Comparison of ENCODE assay signal across 1 cellular context in the genomic region with DNA sequence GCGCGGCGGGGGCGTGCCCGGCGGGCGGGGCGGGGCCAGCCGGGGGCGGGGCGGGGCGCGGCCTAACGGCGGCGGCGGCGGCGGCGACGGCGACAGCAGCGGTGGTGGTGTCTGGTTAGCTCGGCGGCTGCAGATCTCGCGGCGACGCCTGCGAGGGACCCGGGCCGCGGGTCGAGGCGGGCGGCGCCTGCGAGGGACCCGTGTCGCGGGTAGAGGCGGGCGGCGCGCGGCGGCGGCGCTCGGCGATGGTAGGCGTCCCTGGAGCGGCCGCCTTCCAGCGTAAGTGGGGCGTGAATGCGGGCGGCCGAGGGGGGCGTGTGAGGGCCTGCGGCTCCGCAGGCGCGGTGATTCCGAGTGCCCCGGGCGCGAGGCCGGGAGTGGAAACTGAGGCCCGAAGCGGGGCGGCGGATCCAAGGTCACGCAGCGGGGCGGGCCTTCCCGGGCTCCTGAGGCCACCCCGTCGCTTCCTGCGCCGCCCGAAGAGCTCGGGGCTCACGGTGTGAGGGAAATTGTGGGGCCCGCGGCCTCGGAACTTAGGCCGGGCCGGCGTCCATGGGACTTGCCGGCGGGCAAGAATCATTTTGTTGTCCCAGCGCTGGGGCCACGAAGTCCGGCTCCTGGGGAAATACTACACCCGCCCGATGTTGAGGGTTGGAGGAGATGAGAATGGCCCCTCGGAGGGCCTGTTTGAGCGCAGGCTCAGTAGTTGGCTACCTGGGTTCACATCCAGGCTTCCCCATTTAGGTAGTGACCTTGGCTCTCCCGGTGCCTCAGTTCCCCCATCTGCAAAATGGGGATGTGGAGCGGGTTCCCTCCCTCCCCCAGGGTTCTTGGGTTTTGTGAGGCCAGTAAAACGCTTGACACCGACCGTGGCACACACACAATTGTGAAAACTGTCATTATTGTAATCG.
TF ChIP-seq lines count a peak whose summit lies in the region.

Gene CBFA2T2, plus strand, starts transcription at position 74 of the 911 bp plus-strand sequence. Its CDS starts 172 bp downstream, at position 246.

TF ChIP-seq in HepG2, 621 proteins besides CTCF, POLR2A, EP300 and RAD21 (continued from another document and continues in another):
- TF ChIP-seq, protein P1, sequence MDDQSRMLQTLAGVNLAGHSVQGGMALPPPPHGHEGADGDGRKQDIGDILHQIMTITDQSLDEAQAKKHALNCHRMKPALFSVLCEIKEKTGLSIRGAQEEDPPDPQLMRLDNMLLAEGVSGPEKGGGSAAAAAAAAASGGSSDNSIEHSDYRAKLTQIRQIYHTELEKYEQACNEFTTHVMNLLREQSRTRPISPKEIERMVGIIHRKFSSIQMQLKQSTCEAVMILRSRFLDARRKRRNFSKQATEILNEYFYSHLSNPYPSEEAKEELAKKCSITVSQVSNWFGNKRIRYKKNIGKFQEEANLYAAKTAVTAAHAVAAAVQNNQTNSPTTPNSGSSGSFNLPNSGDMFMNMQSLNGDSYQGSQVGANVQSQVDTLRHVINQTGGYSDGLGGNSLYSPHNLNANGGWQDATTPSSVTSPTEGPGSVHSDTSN (CRISPR knock-in tag; IDR thresholded peaks at IDR 0.05; ENCODE audit: borderline replicate concordance): peak; percentile 38; the same call in 1 of the 2 replicates
- 0 out of 2 replicates have a peak, but pooled peaks have one; percentile 1 for TF ChIP-seq ZNF383 (CRISPR knock-in tag; IDR thresholded peaks at IDR 0.05; ENCODE audit: borderline replicate concordance)
- TF ChIP-seq ZNF746 (CRISPR knock-in tag; IDR thresholded peaks at IDR 0.05): peak; percentile 73
- TF ChIP-seq, protein P2, sequence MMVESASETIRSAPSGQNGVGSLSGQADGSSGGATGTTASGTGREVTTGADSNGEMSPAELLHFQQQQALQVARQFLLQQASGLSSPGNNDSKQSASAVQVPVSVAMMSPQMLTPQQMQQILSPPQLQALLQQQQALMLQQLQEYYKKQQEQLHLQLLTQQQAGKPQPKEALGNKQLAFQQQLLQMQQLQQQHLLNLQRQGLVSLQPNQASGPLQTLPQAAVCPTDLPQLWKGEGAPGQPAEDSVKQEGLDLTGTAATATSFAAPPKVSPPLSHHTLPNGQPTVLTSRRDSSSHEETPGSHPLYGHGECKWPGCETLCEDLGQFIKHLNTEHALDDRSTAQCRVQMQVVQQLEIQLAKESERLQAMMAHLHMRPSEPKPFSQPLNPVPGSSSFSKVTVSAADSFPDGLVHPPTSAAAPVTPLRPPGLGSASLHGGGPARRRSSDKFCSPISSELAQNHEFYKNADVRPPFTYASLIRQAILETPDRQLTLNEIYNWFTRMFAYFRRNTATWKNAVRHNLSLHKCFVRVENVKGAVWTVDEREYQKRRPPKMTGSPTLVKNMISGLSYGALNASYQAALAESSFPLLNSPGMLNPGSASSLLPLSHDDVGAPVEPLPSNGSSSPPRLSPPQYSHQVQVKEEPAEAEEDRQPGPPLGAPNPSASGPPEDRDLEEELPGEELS (CRISPR knock-in tag; IDR thresholded peaks at IDR 0.05): no peak
- peak; percentile 96 for TF ChIP-seq ZNF709 (CRISPR knock-in tag; IDR thresholded peaks at IDR 0.05)
- peak; percentile 66 for TF ChIP-seq SPEN (CRISPR knock-in tag; IDR thresholded peaks at IDR 0.05; ENCODE audit: low read depth)
- TF ChIP-seq SOX5 (CRISPR knock-in tag; IDR thresholded peaks at IDR 0.05; ENCODE audit: borderline replicate concordance): peak; percentile 7; the same call in 1 of the 2 replicates
- TF ChIP-seq ZNF510 (CRISPR knock-in tag; IDR thresholded peaks at IDR 0.05; ENCODE audit: low read depth): peak; percentile 7; the same call in 1 of the 2 replicates
- TF ChIP-seq ZNF24 (IDR thresholded peaks at IDR 0.05): 0 out of 2 replicates have a peak, but pooled peaks have one; percentile 56
- TF ChIP-seq, protein P3, sequence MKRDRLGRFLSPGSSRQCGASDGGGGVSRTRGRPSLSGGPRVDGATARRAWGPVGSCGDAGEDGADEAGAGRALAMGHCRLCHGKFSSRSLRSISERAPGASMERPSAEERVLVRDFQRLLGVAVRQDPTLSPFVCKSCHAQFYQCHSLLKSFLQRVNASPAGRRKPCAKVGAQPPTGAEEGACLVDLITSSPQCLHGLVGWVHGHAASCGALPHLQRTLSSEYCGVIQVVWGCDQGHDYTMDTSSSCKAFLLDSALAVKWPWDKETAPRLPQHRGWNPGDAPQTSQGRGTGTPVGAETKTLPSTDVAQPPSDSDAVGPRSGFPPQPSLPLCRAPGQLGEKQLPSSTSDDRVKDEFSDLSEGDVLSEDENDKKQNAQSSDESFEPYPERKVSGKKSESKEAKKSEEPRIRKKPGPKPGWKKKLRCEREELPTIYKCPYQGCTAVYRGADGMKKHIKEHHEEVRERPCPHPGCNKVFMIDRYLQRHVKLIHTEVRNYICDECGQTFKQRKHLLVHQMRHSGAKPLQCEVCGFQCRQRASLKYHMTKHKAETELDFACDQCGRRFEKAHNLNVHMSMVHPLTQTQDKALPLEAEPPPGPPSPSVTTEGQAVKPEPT (CRISPR knock-in tag; IDR thresholded peaks at IDR 0.05; ENCODE audit: low read depth): peak; percentile 68; the same call in 1 of the 2 replicates
- TF ChIP-seq KDM1A (CRISPR knock-in tag; IDR thresholded peaks at IDR 0.05): peak; percentile 96; the same call in 1 of the 2 replicates
- TF ChIP-seq ZNF556 (CRISPR knock-in tag; IDR thresholded peaks at IDR 0.05; ENCODE audit: borderline replicate concordance): 0 out of 2 replicates have a peak, but pooled peaks have one; percentile 14
- TF ChIP-seq CHD4 (IDR thresholded peaks at IDR 0.05; ENCODE audit: borderline replicate concordance, low read length): peak; percentile 82; the same call in 1 of the 2 replicates
- no peak; the same call in 1 of the 2 replicates for TF ChIP-seq ZFP90 (CRISPR knock-in tag; IDR thresholded peaks at IDR 0.05; ENCODE audit: borderline replicate concordance)
- TF ChIP-seq RXRB (CRISPR knock-in tag; IDR thresholded peaks at IDR 0.05; ENCODE audit: borderline replicate concordance): no peak
- TF ChIP-seq SP1 (IDR thresholded peaks at IDR 0.05): no peak
- no peak; the same call in 1 of the 2 replicates for TF ChIP-seq SP1 (CRISPR knock-in tag; IDR thresholded peaks at IDR 0.05)
- peak; percentile 30 for TF ChIP-seq AGO1 (IDR thresholded peaks at IDR 0.05; ENCODE audit: low read depth, low read length, poor library complexity, severe bottlenecking)
- TF ChIP-seq, protein P4, sequence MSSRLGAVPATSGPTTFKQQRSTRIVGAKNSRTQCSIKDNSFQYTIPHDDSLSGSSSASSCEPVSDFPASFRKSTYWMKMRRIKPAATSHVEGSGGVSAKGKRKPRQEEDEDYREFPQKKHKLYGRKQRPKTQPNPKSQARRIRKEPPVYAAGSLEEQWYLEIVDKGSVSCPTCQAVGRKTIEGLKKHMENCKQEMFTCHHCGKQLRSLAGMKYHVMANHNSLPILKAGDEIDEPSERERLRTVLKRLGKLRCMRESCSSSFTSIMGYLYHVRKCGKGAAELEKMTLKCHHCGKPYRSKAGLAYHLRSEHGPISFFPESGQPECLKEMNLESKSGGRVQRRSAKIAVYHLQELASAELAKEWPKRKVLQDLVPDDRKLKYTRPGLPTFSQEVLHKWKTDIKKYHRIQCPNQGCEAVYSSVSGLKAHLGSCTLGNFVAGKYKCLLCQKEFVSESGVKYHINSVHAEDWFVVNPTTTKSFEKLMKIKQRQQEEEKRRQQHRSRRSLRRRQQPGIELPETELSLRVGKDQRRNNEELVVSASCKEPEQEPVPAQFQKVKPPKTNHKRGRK (CRISPR knock-in tag; IDR thresholded peaks at IDR 0.05): 0 out of 2 replicates have a peak, but pooled peaks have one; percentile 50
- TF ChIP-seq NRL (CRISPR knock-in tag; IDR thresholded peaks at IDR 0.05; ENCODE audit: borderline replicate concordance): peak; percentile 96
- TF ChIP-seq, protein P5, sequence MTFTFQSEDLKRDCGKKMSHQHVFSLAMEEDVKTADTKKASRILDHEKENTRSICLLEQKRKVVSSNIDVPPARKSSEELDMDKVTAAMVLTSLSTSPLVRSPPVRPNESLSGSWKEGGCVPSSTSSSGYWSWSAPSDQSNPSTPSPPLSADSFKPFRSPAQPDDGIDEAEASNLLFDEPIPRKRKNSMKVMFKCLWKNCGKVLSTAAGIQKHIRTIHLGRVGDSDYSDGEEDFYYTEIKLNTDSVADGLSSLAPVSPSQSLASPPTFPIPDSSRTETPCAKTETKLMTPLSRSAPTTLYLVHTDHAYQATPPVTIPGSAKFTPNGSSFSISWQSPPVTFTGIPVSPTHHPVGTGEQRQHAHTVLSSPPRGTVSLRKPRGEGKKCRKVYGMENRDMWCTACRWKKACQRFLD (CRISPR knock-in tag; IDR thresholded peaks at IDR 0.05; ENCODE audit: borderline replicate concordance): peak; percentile 71; the same call in 1 of the 2 replicates
- no peak for TF ChIP-seq TCF12 (IDR thresholded peaks at IDR 0.05)
- peak; percentile 70 for TF ChIP-seq TCF12 (CRISPR knock-in tag; IDR thresholded peaks at IDR 0.05)
- TF ChIP-seq KLF16 (CRISPR knock-in tag; IDR thresholded peaks at IDR 0.05): peak in 1 of 2 experiments; percentile 64; a peak in 2 of 4 replicates
- no peak for TF ChIP-seq ZNF792 (CRISPR knock-in tag; IDR thresholded peaks at IDR 0.05)
- TF ChIP-seq E2F2 (CRISPR knock-in tag; IDR thresholded peaks at IDR 0.05; ENCODE audit: borderline replicate concordance): peak; percentile 18; the same call in 1 of the 2 replicates
- no peak for TF ChIP-seq DMTF1 (CRISPR knock-in tag; IDR thresholded peaks at IDR 0.05)
- TF ChIP-seq, protein P6, sequence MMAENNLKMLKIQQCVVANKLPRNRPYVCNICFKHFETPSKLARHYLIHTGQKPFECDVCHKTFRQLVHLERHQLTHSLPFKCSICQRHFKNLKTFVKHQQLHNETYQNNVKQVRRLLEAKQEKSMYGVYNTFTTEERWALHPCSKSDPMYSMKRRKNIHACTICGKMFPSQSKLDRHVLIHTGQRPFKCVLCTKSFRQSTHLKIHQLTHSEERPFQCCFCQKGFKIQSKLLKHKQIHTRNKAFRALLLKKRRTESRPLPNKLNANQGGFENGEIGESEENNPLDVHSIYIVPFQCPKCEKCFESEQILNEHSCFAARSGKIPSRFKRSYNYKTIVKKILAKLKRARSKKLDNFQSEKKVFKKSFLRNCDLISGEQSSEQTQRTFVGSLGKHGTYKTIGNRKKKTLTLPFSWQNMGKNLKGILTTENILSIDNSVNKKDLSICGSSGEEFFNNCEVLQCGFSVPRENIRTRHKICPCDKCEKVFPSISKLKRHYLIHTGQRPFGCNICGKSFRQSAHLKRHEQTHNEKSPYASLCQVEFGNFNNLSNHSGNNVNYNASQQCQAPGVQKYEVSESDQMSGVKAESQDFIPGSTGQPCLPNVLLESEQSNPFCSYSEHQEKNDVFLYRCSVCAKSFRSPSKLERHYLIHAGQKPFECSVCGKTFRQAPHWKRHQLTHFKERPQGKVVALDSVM (CRISPR knock-in tag; IDR thresholded peaks at IDR 0.05): peak; percentile 23
- no peak for TF ChIP-seq ZNF143 (CRISPR knock-in tag; IDR thresholded peaks at IDR 0.05)
- TF ChIP-seq WIZ (CRISPR knock-in tag; IDR thresholded peaks at IDR 0.05): peak; percentile 45; the same call in 1 of the 2 replicates
- peak; percentile 87; the same call in 1 of the 2 replicates for TF ChIP-seq ZNF333 (CRISPR knock-in tag; IDR thresholded peaks at IDR 0.05; ENCODE audit: borderline replicate concordance)
- TF ChIP-seq ZFP41 (CRISPR knock-in tag; IDR thresholded peaks at IDR 0.05; ENCODE audit: borderline replicate concordance): peak; percentile 90; the same call in 1 of the 2 replicates
- TF ChIP-seq CENPT (CRISPR knock-in tag; IDR thresholded peaks at IDR 0.05; ENCODE audit: low read depth): no peak
- peak; percentile 30 for TF ChIP-seq RBM39 (IDR thresholded peaks at IDR 0.05; ENCODE audit: low read depth, low read length, poor library complexity, severe bottlenecking)
- TF ChIP-seq KLF13 (CRISPR knock-in tag; IDR thresholded peaks at IDR 0.05): peak; percentile 87; the same call in 1 of the 2 replicates
- TF ChIP-seq ZNF7 (CRISPR knock-in tag; IDR thresholded peaks at IDR 0.05): peak; percentile 21; the same call in 1 of the 2 replicates
- no peak for TF ChIP-seq MTF2 (CRISPR knock-in tag; IDR thresholded peaks at IDR 0.05; ENCODE audit: borderline replicate concordance)
- TF ChIP-seq ZFP37 (CRISPR knock-in tag; IDR thresholded peaks at IDR 0.05; ENCODE audit: borderline replicate concordance): peak; percentile 57; the same call in 1 of the 2 replicates
- 0 out of 2 replicates have a peak, but pooled peaks have one; percentile 5 for TF ChIP-seq CBFB (CRISPR knock-in tag; IDR thresholded peaks at IDR 0.05)
- TF ChIP-seq ZFYVE20 (CRISPR knock-in tag; IDR thresholded peaks at IDR 0.05; ENCODE audit: borderline replicate concordance, low read depth): peak; percentile 92; the same call in 1 of the 2 replicates
- TF ChIP-seq ZBTB21 (CRISPR knock-in tag; IDR thresholded peaks at IDR 0.05): no peak
- TF ChIP-seq BHLHE40 (IDR thresholded peaks at IDR 0.05; ENCODE audit: low read length): 0 out of 2 replicates have a peak, but pooled peaks have one; percentile 14
- TF ChIP-seq ZNF558 (CRISPR knock-in tag; IDR thresholded peaks at IDR 0.05; ENCODE audit: borderline replicate concordance): peak; percentile 74; the same call in 1 of the 2 replicates
- peak; percentile 71; the same call in 1 of the 2 replicates for TF ChIP-seq ZIK1 (CRISPR knock-in tag; IDR thresholded peaks at IDR 0.05; ENCODE audit: borderline replicate concordance, low read depth)
- TF ChIP-seq MXD3 (CRISPR knock-in tag; IDR thresholded peaks at IDR 0.05): peak; percentile 85
